ENCODE assay signal across 8 cellular contexts in the genomic region with DNA sequence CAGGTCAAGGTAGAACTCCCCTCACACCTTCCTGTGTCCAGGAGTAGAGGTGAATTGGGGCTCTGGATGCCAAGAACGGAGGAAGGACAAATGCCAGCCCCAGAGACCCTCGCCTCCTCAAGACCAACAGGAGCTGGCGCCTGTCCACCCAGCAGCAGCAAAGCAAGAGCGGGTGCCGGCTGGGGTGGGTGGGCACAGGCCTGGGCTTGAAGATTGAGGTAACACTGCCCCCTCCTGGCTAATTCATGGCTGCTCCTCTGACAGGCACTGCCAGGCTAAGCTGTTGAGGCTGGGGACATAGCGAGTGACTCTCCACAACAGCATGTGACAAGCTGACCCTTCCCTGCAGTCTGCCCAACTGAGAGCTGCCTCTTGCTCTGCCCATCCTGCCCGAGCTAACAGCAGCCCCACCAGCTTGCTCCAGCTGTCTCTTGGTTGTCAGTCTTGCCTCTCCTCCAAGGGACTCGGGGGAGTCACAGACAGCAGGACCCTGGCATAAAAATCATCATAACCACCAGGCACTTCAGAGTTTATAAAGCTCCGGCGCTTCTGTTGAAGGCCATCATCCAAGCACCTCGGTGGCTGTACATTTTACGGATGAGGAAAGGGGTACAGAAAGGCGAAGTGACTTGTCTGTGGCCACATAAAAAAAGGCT.
DNase-seq lines count a peak whose midpoint lies in the region; ATAC-seq, FAIRE-seq and TF ChIP-seq lines count a peak whose summit lies in the region.
"Not testable (repeated sequence)": the region's sequence is repeated elsewhere in the genome, so short reads cannot be mapped to it uniquely, and the experiment has no call there.

No MANE protein-coding gene starts in this region.

- not testable (repeated sequence) for H3K4me2 ChIP-seq in K562 (ENCODE audit: insufficient read depth, low read length)

- peak; percentile 83 for ATAC-seq in WTC11
- peak; percentile 82 for ATAC-seq in K562
- peak in 3 of 4 donors; percentile 27 to 57 (median 45) for ATAC-seq in heart left ventricle
- ATAC-seq in stimulated activated memory B cell treated with anti-CD40 and anti-IgM and Interleukin-4, amounts not matched to agents 10 μg/mL and 1 μg/mL and 100 μg/mL, for 72 hours = peak; percentile 49

- H3K4me1 Mint-ChIP-seq in WTC11; stimulated activated memory B cell treated with anti-CD40 and anti-IgM and Interleukin-4, amounts not matched to agents 10 μg/mL and 1 μg/mL and 100 μg/mL, for 72 hours: not testable (repeated sequence)
- H3K4me1 Mint-ChIP-seq in nephron progenitor cell = peaks cover 46% of the 10 kb centered on the region

- not testable (repeated sequence) for H3K79me2 ChIP-seq in K562 (ENCODE audit: control insufficient read depth, insufficient read depth, low read length)

- not testable (repeated sequence) for H3K9ac ChIP-seq in K562 (ENCODE audit: insufficient read depth in 1 of 2, low read depth in 2 of 2, low read length in 2 of 2)

- not testable (repeated sequence) for H3K27ac ChIP-seq in K562 (ENCODE audit: extremely low read depth, low read depth, low read length); heart left ventricle

- TF ChIP-seq EP300 in K562 (IDR thresholded peaks at IDR 0.05; ENCODE audit: low read length) = not testable (repeated sequence)

- H3K27me3 Mint-ChIP-seq in WTC11 (ENCODE audit: low read depth); nephron progenitor cell (ENCODE audit: low read depth, poor library complexity): not testable (repeated sequence)
- peaks cover 14% of the 10 kb centered on the region for H3K27me3 Mint-ChIP-seq in stimulated activated memory B cell treated with anti-CD40 and anti-IgM and Interleukin-4, amounts not matched to agents 10 μg/mL and 1 μg/mL and 100 μg/mL, for 72 hours

- TF ChIP-seq RAD21 in K562 (CRISPR knock-in tag; conservative IDR thresholded peaks at IDR 0.05 in 1 of 2, IDR thresholded peaks at IDR 0.05 in 1 of 2) = peak in 1 of 2 experiments; percentile 48; a peak in 2 of 4 replicates

- BruUV-seq in K562 (replicated peaks; lab: Mats Ljungman, UMichigan) = not testable (repeated sequence)

- not testable (repeated sequence) for H3K9me3 Mint-ChIP-seq in WTC11; nephron progenitor cell; stimulated activated memory B cell treated with anti-CD40 and anti-IgM and Interleukin-4, amounts not matched to agents 10 μg/mL and 1 μg/mL and 100 μg/mL, for 72 hours

- POLR2A ChIA-PET in WTC11 (lab: Charles Lee); K562 (lab: Yijun Ruan, JAX): not testable (repeated sequence)

- not testable (repeated sequence) for H3K4me3 Mint-ChIP-seq in WTC11; nephron progenitor cell; stimulated activated memory B cell treated with anti-CD40 and anti-IgM and Interleukin-4, amounts not matched to agents 10 μg/mL and 1 μg/mL and 100 μg/mL, for 72 hours

- peak; percentile 83 for DNase-seq in D341Med (ENCODE audit: low spot score)
- DNase-seq in HUDEP-2 (lab: John Stamatoyannopoulos, UW; ENCODE audit: unreplicated experiment in 76 of 76) = peak in 43 of 76 experiments; percentile 1 to 62 (median 22)
- peak; percentile 22 to 88 for DNase-seq in NCI-H526 (lab: John Stamatoyannopoulos, UW)
- DNase-seq in WTC11 (ENCODE audit: low spot score) = peak; percentile 85
- peak; percentile 55 to 68 (median 66) for DNase-seq in K562 (ENCODE audit: extremely low read depth in 1 of 4, low spot score in 3 of 4)
- DNase-seq in heart left ventricle = peak in 2 of 5 donors; percentile 39 to 60
- peak; percentile 83 for DNase-seq in nephron progenitor cell

- H3K36me3 ChIP-seq in K562 (ENCODE audit: control insufficient read depth, insufficient read depth, low read length); heart left ventricle: not testable (repeated sequence)

- intact Hi-C loops in K562 (cut with micrococcal nuclease); heart left ventricle (cut with DNase I): not testable (repeated sequence)

- CTCF ChIA-PET in WTC11 (lab: Charles Lee) (interaction anchor here (0.6 to 2.2 kb wide), 61 partner anchors 9 to 393 kb away, joined by 3 to 24 read pairs (median 4); a partner anchor contains a TSS), K562 (lab: Yijun Ruan, JAX; ENCODE audit: low intra/inter-chr PET ratio) (interaction anchor here (0.6 to 1.2 kb wide), 3 partner anchors 52 to 852 kb away, joined by 3 to 4 read pairs (median 3); no protein-coding TSS in a partner anchor)

- H3K9me1 ChIP-seq in K562 (ENCODE audit: control insufficient read depth, insufficient read depth, low read length) = not testable (repeated sequence)

- peaks cover 0 to 16% of the 10 kb centered on the region in 2 experiments; a peak in 2 of 5 replicates for H3K4me1 ChIP-seq in K562 (replicated peaks in 1 of 2; ENCODE audit: control insufficient read depth in 2 of 2, insufficient read depth in 2 of 2, low read length in 2 of 2)
- H3K4me1 ChIP-seq in heart left ventricle = not testable (repeated sequence)

- not testable (repeated sequence) for H3K9me3 ChIP-seq in K562 (replicated peaks; ENCODE audit: control insufficient read depth, insufficient read depth, low read depth, low read length); heart left ventricle

- TF ChIP-seq CTCF in WTC11 (IDR thresholded peaks at IDR 0.05) (peak; percentile 70), K562 (IDR thresholded peaks at IDR 0.05 in 2 of 3, conservative IDR thresholded peaks at IDR 0.05 in 1 of 3; ENCODE audit: insufficient read depth in 2 of 3, low read depth in 1 of 3, low read length in 3 of 3) (peak; percentile 64 to 68 (median 67)), heart left ventricle (IDR thresholded peaks at IDR 0.05) (peak; percentile 29 to 65 (median 47)), nephron progenitor cell (IDR thresholded peaks at IDR 0.05) (peak; percentile 69)

- not testable (repeated sequence) for H4K20me1 ChIP-seq in K562 (replicated peaks; ENCODE audit: control insufficient read depth, insufficient read depth, low read length)

- peak; percentile 70 for FAIRE-seq in K562 (lab: Jason Lieb, UNC)

- WGBS in K562 (ENCODE audit: insufficient coverage, low coverage, missing lambda C conversion rate) = 0% methylated on average over 8 of the region's 13 CpGs
- WGBS in heart left ventricle, 4 donors = 47 to 54% (median 53%) methylated on average over 12 to 13 of the region's 13 CpGs

- H3K27me3 ChIP-seq in K562 (ENCODE audit: control insufficient read depth in 2 of 2, insufficient read depth in 2 of 2, low read length in 2 of 2) = peaks cover 0 to 19% of the 10 kb centered on the region in 2 experiments; a peak in 1 of 5 replicates
- not testable (repeated sequence) for H3K27me3 ChIP-seq in heart left ventricle

- not testable (repeated sequence) for H3K36me3 Mint-ChIP-seq in WTC11; nephron progenitor cell (ENCODE audit: low read depth); stimulated activated memory B cell treated with anti-CD40 and anti-IgM and Interleukin-4, amounts not matched to agents 10 μg/mL and 1 μg/mL and 100 μg/mL, for 72 hours

- TF ChIP-seq POLR2A in K562 (conservative IDR thresholded peaks at IDR 0.05); heart left ventricle (IDR thresholded peaks at IDR 0.05): not testable (repeated sequence)

- not testable (repeated sequence) for H2AFZ ChIP-seq in K562 (ENCODE audit: low read depth, low read length)

- H3K27ac Mint-ChIP-seq in WTC11; nephron progenitor cell; stimulated activated memory B cell treated with anti-CD40 and anti-IgM and Interleukin-4, amounts not matched to agents 10 μg/mL and 1 μg/mL and 100 μg/mL, for 72 hours: not testable (repeated sequence)

- not testable (repeated sequence) for H3K4me3 ChIP-seq in K562, heart left ventricle

- in situ Hi-C loops in K562 (cut with MboI) = loop anchor here (10.0 kb wide), 1 partner anchor 210 kb away; no protein-coding TSS in a partner anchor

TF ChIP-seq in K562, 482 proteins besides CTCF, POLR2A, EP300 and RAD21:
- TF ChIP-seq SMC3 (conservative IDR thresholded peaks at IDR 0.05; ENCODE audit: insufficient read depth, low read depth, low read length) = peak; percentile 38; the same call in 1 of the 2 replicates
TF ChIP-seq in K562: peak in this region for 1; not testable (repeated sequence) for 481.
